ENCODE assay signal across 1 cellular context in genomic region chr11:12119502-12119901, GRCh38.
TF ChIP-seq lines count a peak whose summit lies in the region.

No MANE protein-coding gene starts in this region.

TF ChIP-seq in SK-N-SH, 30 proteins besides CTCF, POLR2A, EP300 and RAD21 (continued from another document):
- no peak for TF ChIP-seq USF1 (IDR thresholded peaks at IDR 0.05; ENCODE audit: borderline replicate concordance, low read depth)
- no peak for TF ChIP-seq ZBTB33 (IDR thresholded peaks at IDR 0.05; ENCODE audit: borderline replicate concordance, low read depth)
- no peak for TF ChIP-seq FOXJ3 (CRISPR knock-in tag; IDR thresholded peaks at IDR 0.05)
